8 cellular contexts compared by ENCODE assay signal in the genomic region with DNA sequence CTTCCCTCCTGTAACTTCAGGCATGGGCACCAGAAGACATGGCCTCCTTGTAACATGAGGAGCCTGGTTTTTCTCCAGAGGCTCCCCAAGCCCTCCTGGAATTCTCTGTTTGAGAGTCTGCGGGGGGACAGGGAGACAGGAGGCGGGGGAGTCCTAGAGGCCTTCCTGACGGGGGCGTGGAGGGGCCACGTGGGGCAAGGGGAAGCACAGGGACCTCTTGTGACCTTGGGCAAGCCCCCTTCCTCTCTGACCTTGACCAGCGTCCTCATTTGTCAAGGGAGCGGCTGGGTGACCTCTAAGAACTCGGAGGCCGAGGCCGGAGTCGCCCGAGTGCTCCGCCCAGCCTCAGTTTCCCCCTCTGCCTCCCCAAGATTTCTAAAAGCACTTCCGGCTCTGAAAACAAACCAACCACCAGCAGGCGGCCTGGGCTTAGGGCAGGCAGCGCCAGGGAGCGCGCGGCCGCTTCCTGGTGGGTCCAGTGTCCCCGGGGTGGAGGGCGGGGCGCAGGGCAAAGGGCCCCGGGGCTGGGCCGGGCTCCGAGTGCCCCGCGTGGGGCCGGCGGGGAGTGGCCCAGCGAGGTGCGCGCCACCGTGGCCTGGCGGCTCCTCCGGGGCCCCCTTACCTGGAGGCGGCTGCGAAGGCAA. TPM values are rescaled to one million over a fixed set of nuclear protein-coding genes. Genes with fewer than 3 reads are reported as not detected.
A peak's percentile ranks its signal among the peaks of the same experiment; 100 is the strongest.
DNase-seq lines count a peak whose midpoint lies in the region; ATAC-seq and TF ChIP-seq lines count a peak whose summit lies in the region.

No MANE protein-coding gene starts in this region.

- peak overlapping the region; percentile 34 for H4K12ac ChIP-seq in trophoblast cell (ENCODE audit: low read depth, low read length)

- no peak overlapping the region for H3K23ac ChIP-seq in trophoblast cell (ENCODE audit: low read length)

- DNase-seq in GM12865 (ENCODE audit: low read depth) (peak; percentile 83), foreskin fibroblast (peak; percentile 35 to 71), trophoblast cell (peak; percentile 33 to 70), NCI-H2107 (lab: John Stamatoyannopoulos, UW) (no peak)
- peak; percentile 42 for DNase-seq in activated T-helper 1 cell treated with anti-CD3 and anti-CD28 coated beads, Interleukin-12 subunit alpha, Interleukin-12 subunit beta, Interleukin-2, Interleukin-4 antibody, amounts not matched to agents 30 ng/mL and 10 ng/mL and 1 ng/mL, durations not matched to agents 14 hours and 24 hours and 36 hours (ENCODE audit: low spot score)

- H4K20me1 ChIP-seq in OCI-LY1 (ENCODE audit: insufficient read depth, low read length) = no peaks in the 10 kb centered on the region

- H3K9me3 Mint-ChIP-seq in activated T-helper 1 cell treated with anti-CD3 and anti-CD28 coated beads, Interleukin-12 subunit alpha, Interleukin-12 subunit beta, Interleukin-2, Interleukin-4 antibody, amounts not matched to agents 30 ng/mL and 10 ng/mL and 1 ng/mL, durations not matched to agents 14 hours and 24 hours and 36 hours = no peaks in the 10 kb centered on the region

- H2BK120ac ChIP-seq in trophoblast cell (ENCODE audit: insufficient read depth, low read length, poor library complexity) = no peak overlapping the region

- peak overlapping the region; percentile 17 for H3K4ac ChIP-seq in trophoblast cell (ENCODE audit: low read depth, low read length)

- peak; percentile 63 for ATAC-seq in HG02623 (IDR thresholded peaks at IDR 0.05; ENCODE audit: unreplicated experiment)

- H3K9me3 ChIP-seq in OCI-LY1 (ENCODE audit: low read length) (no peaks in the 10 kb centered on the region), trophoblast cell (ENCODE audit: insufficient read depth, low read depth, low read length) (no peaks in the 10 kb centered on the region)

- TF ChIP-seq CTCF in GM12865 (IDR thresholded peaks at IDR 0.05; ENCODE audit: insufficient read depth, low read depth, low read length, missing control alignments) (peak; percentile 26), OCI-LY1 (IDR thresholded peaks at IDR 0.05; ENCODE audit: low read length) (peak; percentile 9; the same call in 1 of the 2 replicates), foreskin fibroblast (IDR thresholded peaks at IDR 0.05; ENCODE audit: low read depth, low read length) (peak; percentile 45)

- intact Hi-C loops in activated T-helper 1 cell treated with anti-CD3 and anti-CD28 coated beads, Interleukin-12 subunit alpha, Interleukin-12 subunit beta, Interleukin-2, Interleukin-4 antibody, amounts not matched to agents 30 ng/mL and 10 ng/mL and 1 ng/mL, durations not matched to agents 14 hours and 24 hours and 36 hours (cut with micrococcal nuclease) = loop anchor here (5.0 kb wide), 1 partner anchor 708 kb away; the partner anchor contains the start of gene MUL1

- H3K27me3 ChIP-seq in OCI-LY1 (ENCODE audit: insufficient read depth, low read length) = no peaks in the 10 kb centered on the region
- no peaks in the 10 kb centered on the region for H3K27me3 ChIP-seq in trophoblast cell (ENCODE audit: insufficient read depth, low read length)

- peaks cover 5% of the 10 kb centered on the region for H3K79me1 ChIP-seq in trophoblast cell (ENCODE audit: low read length)

- H3K4me1 ChIP-seq in OCI-LY1 (ENCODE audit: insufficient read depth, low read length, severe bottlenecking) (peaks cover 21% of the 10 kb centered on the region), trophoblast cell (ENCODE audit: control insufficient read depth in 1 of 2, insufficient read depth in 2 of 2, low read length in 2 of 2) (peaks cover 0 to 7% of the 10 kb centered on the region in 2 experiments), urinary bladder (ENCODE audit: insufficient read depth) (no peaks in the 10 kb centered on the region)

- peak overlapping the region; percentile 68 for H3K4me3 ChIP-seq in GM12865 (ENCODE audit: low read depth, low read length)
- H3K4me3 ChIP-seq in OCI-LY1 (ENCODE audit: low read depth, low read length, poor library complexity, severe bottlenecking) = peak overlapping the region; percentile 61
- H3K4me3 ChIP-seq in foreskin fibroblast (ENCODE audit: low read depth in 1 of 2, low read length in 2 of 2) = peak overlapping the region; percentile 63 to 64
- H3K4me3 ChIP-seq in trophoblast cell (ENCODE audit: low read depth, low read length) = peak overlapping the region; percentile 75
- H3K4me3 ChIP-seq in urinary bladder (ENCODE audit: low read depth, low read length) = peak overlapping the region; percentile 59

- peak overlapping the region; percentile 14 for H3K14ac ChIP-seq in trophoblast cell (ENCODE audit: low read length)

- no peak overlapping the region for H3K18ac ChIP-seq in trophoblast cell (ENCODE audit: low read length)

- peak overlapping the region; percentile 81 for H3K4me3 Mint-ChIP-seq in activated T-helper 1 cell treated with anti-CD3 and anti-CD28 coated beads, Interleukin-12 subunit alpha, Interleukin-12 subunit beta, Interleukin-2, Interleukin-4 antibody, amounts not matched to agents 30 ng/mL and 10 ng/mL and 1 ng/mL, durations not matched to agents 14 hours and 24 hours and 36 hours

- H2AK5ac ChIP-seq in trophoblast cell (ENCODE audit: low read length) = no peak overlapping the region

- WGBS in trophoblast cell (ENCODE audit: extremely low coverage, insufficient coverage, insufficient read length) = no CpG with 5 or more reads among the region's 38 CpGs
- WGBS in urinary bladder = 3% methylated on average over 38 of the region's 38 CpGs

- H3K9me2 ChIP-seq in OCI-LY1 (ENCODE audit: low read depth, low read length) = no peaks in the 10 kb centered on the region

- peaks cover 6% of the 10 kb centered on the region for H3K36me3 Mint-ChIP-seq in activated T-helper 1 cell treated with anti-CD3 and anti-CD28 coated beads, Interleukin-12 subunit alpha, Interleukin-12 subunit beta, Interleukin-2, Interleukin-4 antibody, amounts not matched to agents 30 ng/mL and 10 ng/mL and 1 ng/mL, durations not matched to agents 14 hours and 24 hours and 36 hours (ENCODE audit: low read depth)

- H3K9ac ChIP-seq in OCI-LY1 (ENCODE audit: low read length) (peak overlapping the region; percentile 65), trophoblast cell (ENCODE audit: low read length) (no peak overlapping the region)

- H3K27me3 Mint-ChIP-seq in activated T-helper 1 cell treated with anti-CD3 and anti-CD28 coated beads, Interleukin-12 subunit alpha, Interleukin-12 subunit beta, Interleukin-2, Interleukin-4 antibody, amounts not matched to agents 30 ng/mL and 10 ng/mL and 1 ng/mL, durations not matched to agents 14 hours and 24 hours and 36 hours (ENCODE audit: insufficient read depth) = peaks cover 9% of the 10 kb centered on the region

- peak overlapping the region; percentile 38 for H4K91ac ChIP-seq in trophoblast cell (ENCODE audit: low read depth, low read length)

- peak overlapping the region; percentile 91 for H3K27ac Mint-ChIP-seq in activated T-helper 1 cell treated with anti-CD3 and anti-CD28 coated beads, Interleukin-12 subunit alpha, Interleukin-12 subunit beta, Interleukin-2, Interleukin-4 antibody, amounts not matched to agents 30 ng/mL and 10 ng/mL and 1 ng/mL, durations not matched to agents 14 hours and 24 hours and 36 hours

- H3K36me3 ChIP-seq in OCI-LY1 (ENCODE audit: insufficient read depth, low read length) (no peaks in the 10 kb centered on the region), trophoblast cell (ENCODE audit: control insufficient read depth in 1 of 2, insufficient read depth in 2 of 2, low read length in 2 of 2) (no peaks in the 10 kb centered on the region), urinary bladder (ENCODE audit: insufficient read depth) (no peaks in the 10 kb centered on the region)

- H3K4me1 Mint-ChIP-seq in activated T-helper 1 cell treated with anti-CD3 and anti-CD28 coated beads, Interleukin-12 subunit alpha, Interleukin-12 subunit beta, Interleukin-2, Interleukin-4 antibody, amounts not matched to agents 30 ng/mL and 10 ng/mL and 1 ng/mL, durations not matched to agents 14 hours and 24 hours and 36 hours (ENCODE audit: low read depth) = peaks cover 28% of the 10 kb centered on the region

- no peaks in the 10 kb centered on the region for H3F3A ChIP-seq in OCI-LY1 (ENCODE audit: insufficient read depth, low read length)

- H3K79me2 ChIP-seq in OCI-LY1 (ENCODE audit: insufficient read depth, low read length) = no peaks in the 10 kb centered on the region
- H3K79me2 ChIP-seq in trophoblast cell (ENCODE audit: control insufficient read depth, insufficient read depth, low read length, poor library complexity) = peaks cover 2% of the 10 kb centered on the region

- no peak overlapping the region for H2BK12ac ChIP-seq in trophoblast cell (ENCODE audit: low read length)

- H2AFZ ChIP-seq in OCI-LY1 (ENCODE audit: low read length) (peak overlapping the region; percentile 98; the same call in 1 of the 2 replicates), trophoblast cell (ENCODE audit: insufficient read depth, low read length, poor library complexity) (peak overlapping the region; percentile 66)

- H3K4me2 ChIP-seq in OCI-LY1 (ENCODE audit: low read length) (peak overlapping the region; percentile 76), trophoblast cell (ENCODE audit: low read length) (peak overlapping the region; percentile 93)

- H2BK5ac ChIP-seq in trophoblast cell (ENCODE audit: low read depth, low read length, poor library complexity) = no peak overlapping the region

- H4K8ac ChIP-seq in trophoblast cell (ENCODE audit: low read depth, low read length) = peak overlapping the region; percentile 83

- peak overlapping the region; percentile 51 for H3K27ac ChIP-seq in OCI-LY1 (ENCODE audit: low read depth, low read length, poor library complexity, severe bottlenecking)
- no peak overlapping the region for H3K27ac ChIP-seq in trophoblast cell (ENCODE audit: low read depth, low read length)
- H3K27ac ChIP-seq in urinary bladder (ENCODE audit: low read depth) = peak overlapping the region; percentile 85

RNA-seq across cellular contexts. Expression of gene TMCO4, which starts 0.4 kb away (rescaled TPM):
- 14.0 and 15.1 TPM in 2 replicates for total RNA-seq in activated T-helper 1 cell treated with anti-CD3 and anti-CD28 coated beads, Interleukin-12 subunit alpha, Interleukin-12 subunit beta, Interleukin-2, Interleukin-4 antibody, amounts not matched to agents 30 ng/mL and 10 ng/mL and 1 ng/mL, durations not matched to agents 14 hours and 24 hours and 36 hours
- 5.0 and 5.7 TPM in 2 replicates for polyA plus RNA-seq in trophoblast cell (2013)
- 12.7 TPM for total RNA-seq in urinary bladder
- 19.9 TPM for polyA plus RNA-seq in urinary bladder

RNA-seq across cellular contexts. Expression of gene RNF186, which starts 15.7 kb away (rescaled TPM):
- total RNA-seq in activated T-helper 1 cell treated with anti-CD3 and anti-CD28 coated beads, Interleukin-12 subunit alpha, Interleukin-12 subunit beta, Interleukin-2, Interleukin-4 antibody, amounts not matched to agents 30 ng/mL and 10 ng/mL and 1 ng/mL, durations not matched to agents 14 hours and 24 hours and 36 hours = not detected in 2 replicates
- polyA plus RNA-seq in trophoblast cell (2013) = not detected in 2 replicates
- not detected for total RNA-seq in urinary bladder
- polyA plus RNA-seq in urinary bladder = not detected
